1 cellular context compared by ENCODE assay signal in the genomic region with DNA sequence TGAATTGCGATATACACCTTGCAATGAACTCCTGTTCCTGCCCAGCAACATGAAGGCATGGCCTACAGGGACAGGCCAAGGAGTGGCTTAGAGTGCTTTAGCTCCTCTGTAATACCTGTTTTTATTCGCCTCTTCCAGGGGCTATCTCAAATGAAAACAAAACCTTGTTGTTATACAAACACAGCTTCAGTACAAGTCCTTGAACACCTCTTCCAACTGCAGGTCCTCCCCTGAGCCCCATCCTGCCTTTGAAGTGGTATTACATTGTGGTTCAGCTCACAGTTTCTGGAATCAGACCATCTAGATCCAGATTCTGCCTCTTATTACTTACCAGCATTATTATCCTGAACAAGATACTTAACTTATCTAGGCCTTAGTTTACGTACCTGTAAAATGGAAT.
TF ChIP-seq lines count a peak whose summit lies in the region.

No MANE protein-coding gene starts in this region.

TF ChIP-seq in K562, 482 proteins besides CTCF, POLR2A, EP300 and RAD21 (continued from another document):
- TF ChIP-seq HNRNPK (IDR thresholded peaks at IDR 0.05; ENCODE audit: low read depth, low read length, poor library complexity, severe bottlenecking) (no peak), GABPB2 (CRISPR knock-in tag; conservative IDR thresholded peaks at IDR 0.05) (no peak), GTF2A2 (tag; IDR thresholded peaks at IDR 0.05) (no peak)
- TF ChIP-seq, protein P1, sequence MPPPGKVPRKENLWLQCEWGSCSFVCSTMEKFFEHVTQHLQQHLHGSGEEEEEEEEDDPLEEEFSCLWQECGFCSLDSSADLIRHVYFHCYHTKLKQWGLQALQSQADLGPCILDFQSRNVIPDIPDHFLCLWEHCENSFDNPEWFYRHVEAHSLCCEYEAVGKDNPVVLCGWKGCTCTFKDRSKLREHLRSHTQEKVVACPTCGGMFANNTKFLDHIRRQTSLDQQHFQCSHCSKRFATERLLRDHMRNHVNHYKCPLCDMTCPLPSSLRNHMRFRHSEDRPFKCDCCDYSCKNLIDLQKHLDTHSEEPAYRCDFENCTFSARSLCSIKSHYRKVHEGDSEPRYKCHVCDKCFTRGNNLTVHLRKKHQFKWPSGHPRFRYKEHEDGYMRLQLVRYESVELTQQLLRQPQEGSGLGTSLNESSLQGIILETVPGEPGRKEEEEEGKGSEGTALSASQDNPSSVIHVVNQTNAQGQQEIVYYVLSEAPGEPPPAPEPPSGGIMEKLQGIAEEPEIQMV (tag; conservative IDR thresholded peaks at IDR 0.05; ENCODE audit: low read depth): no peak
